Comparison of ENCODE assay signal across 1 cellular context in genomic region chrX:102339312-102340298, GRCh38.
TF ChIP-seq lines count a peak whose summit lies in the region.

No MANE protein-coding gene starts in this region.

TF ChIP-seq in GM23338, 12 proteins besides CTCF, POLR2A, EP300 and RAD21 (continued from another document):
- TF ChIP-seq ZNF462 (CRISPR knock-in tag; IDR thresholded peaks at IDR 0.05) = no peak
- TF ChIP-seq STAT1 (IDR thresholded peaks at IDR 0.05; ENCODE audit: unreplicated experiment) = no peak
- TF ChIP-seq ZNF331 (CRISPR knock-in tag; IDR thresholded peaks at IDR 0.05; ENCODE audit: low read depth) = no peak
- no peak for TF ChIP-seq EZH2 (IDR thresholded peaks at IDR 0.05; ENCODE audit: low read depth, unreplicated experiment)
